ENCODE assay signal across 11 cellular contexts in genomic region chr7:48246073-48246472, GRCh38.
DNase-seq lines count a peak whose midpoint lies in the region; ATAC-seq, FAIRE-seq and TF ChIP-seq lines count a peak whose summit lies in the region.
"Had no signal": no experiment of that assay in that cellular context is flagged by ENCODE, and none has a peak within 500 bp of the region (broad histone marks: within the 10 kb centered on the region; RNA-seq: fewer than 3 reads in every experiment).

No MANE protein-coding gene starts in this region.

- no peak overlapping the region for H3K27ac ChIP-seq in HepG2 (ENCODE audit: extremely low read length, insufficient read depth, low read length)
- H3K27ac ChIP-seq: hepatocyte, pancreas, Peyer's patch had no signal

- no peak overlapping the region for H2AFZ ChIP-seq in HepG2 (ENCODE audit: low read length)
- H2AFZ ChIP-seq: hepatocyte had no signal

- no peak for TF ChIP-seq CTCF in HepG2 (CRISPR knock-in tag; IDR thresholded peaks at IDR 0.05)

- 10% methylated on average over 4 of the region's 4 CpGs for WGBS in HepG2 (ENCODE audit: low lambda C conversion rate)

- TF ChIP-seq POLR2A in HepG2 (IDR thresholded peaks at IDR 0.05; ENCODE audit: insufficient read depth in 1 of 2, low read depth in 2 of 2, low read length in 2 of 2): no peak

- POLR2A ChIA-PET in HepG2 (lab: Yijun Ruan, JAX): no interaction called here

- no peaks in the 10 kb centered on the region for H3K9me3 ChIP-seq in HepG2 (ENCODE audit: low read length)
- H3K9me3 ChIP-seq: pancreas, Peyer's patch had no signal

- DNase-seq in AML-193 (lab: John Stamatoyannopoulos, UW): peak; percentile 83 to 84
- peak; percentile 92 for DNase-seq in SKM-1 treated with dmso at 0.1 percent for 144 hours (lab: John Stamatoyannopoulos, UW; ENCODE audit: unreplicated experiment)
- DNase-seq in left colon: no peak
- DNase-seq in HepG2 (ENCODE audit: low spot score): no peak
- DNase-seq in iPS-NIHi7 (ENCODE audit: extremely low spot score): no peak
- no peak for DNase-seq in NCI-H2227 (lab: John Stamatoyannopoulos, UW; ENCODE audit: unreplicated experiment)
- DNase-seq: pancreas, Peyer's patch had no signal

- peaks cover 2 to 6% of the 10 kb centered on the region in 2 experiments; a peak in 1 of 5 replicates for H3K27me3 ChIP-seq in HepG2 (ENCODE audit: control insufficient read depth in 1 of 2, insufficient read depth in 2 of 2, low read length in 2 of 2)
- H3K27me3 ChIP-seq: hepatocyte, pancreas, Peyer's patch had no signal

- peak; percentile 82 for ATAC-seq in GM19452 (IDR thresholded peaks at IDR 0.05; ENCODE audit: unreplicated experiment)
- ATAC-seq in HG03066 (IDR thresholded peaks at IDR 0.05; ENCODE audit: low read depth, unreplicated experiment): peak; percentile 63
- no peak for ATAC-seq in left colon
- ATAC-seq in HepG2: no peak

- H3K4me1 ChIP-seq in HepG2 (ENCODE audit: insufficient read depth, low read length): no peaks in the 10 kb centered on the region
- H3K4me1 ChIP-seq: pancreas, Peyer's patch had no signal

- CTCF ChIA-PET in HepG2 (lab: Yijun Ruan, JAX; ENCODE audit: low intra/inter-chr PET ratio, low total read pairs): no interaction called here

- no peak for TF ChIP-seq RAD21 in HepG2 (CRISPR knock-in tag; IDR thresholded peaks at IDR 0.05)

- no peak overlapping the region for H3K4me2 ChIP-seq in HepG2 (ENCODE audit: low read depth, low read length)
- H3K4me2 ChIP-seq: hepatocyte had no signal

- no peak for FAIRE-seq in HepG2 (lab: Jason Lieb, UNC)
- FAIRE-seq: pancreas had no signal

- intact Hi-C loops in left colon (cut with DNase I, micrococcal nuclease): no loop called here
- intact Hi-C loops in HepG2 (cut with micrococcal nuclease; ENCODE audit: unreplicated experiment): no loop called here

- in situ Hi-C loops in HepG2 (cut with HindIII; ENCODE audit: extremely low pct_ligation_motif_present, low pct_unique_long_range_greater_than_20kb): no loop called here

- no peak overlapping the region for H3K4me3 ChIP-seq in HepG2 (replicated peaks in 1 of 3; ENCODE audit: insufficient read depth in 1 of 3, low read depth in 2 of 3, low read length in 3 of 3)
- H3K4me3 ChIP-seq: hepatocyte, pancreas, Peyer's patch had no signal

- no peak overlapping the region for H3K9ac ChIP-seq in HepG2 (ENCODE audit: insufficient read depth, low read depth, low read length)

- BruUV-seq in HepG2 (replicated peaks; lab: Mats Ljungman, UMichigan): no TSS peak

- TF ChIP-seq EP300 in HepG2 (IDR thresholded peaks at IDR 0.05; ENCODE audit: low read depth in 2 of 2, low read length in 2 of 2): no peak
- no peak for TF ChIP-seq EP300 in HepG2 (CRISPR knock-in tag; IDR thresholded peaks at IDR 0.05; ENCODE audit: borderline replicate concordance)

- no peaks in the 10 kb centered on the region for H3K36me3 ChIP-seq in HepG2 (replicated peaks in 1 of 2; ENCODE audit: control insufficient read depth in 1 of 2, insufficient read depth in 2 of 2, low read length in 2 of 2)
- H3K36me3 ChIP-seq: pancreas, Peyer's patch had no signal

- no peaks in the 10 kb centered on the region for H3K79me2 ChIP-seq in HepG2 (ENCODE audit: insufficient read depth, low read length)
- H3K79me2 ChIP-seq: hepatocyte had no signal

- H4K20me1 ChIP-seq in HepG2 (ENCODE audit: insufficient read depth, low read length): no peaks in the 10 kb centered on the region

TF ChIP-seq in HepG2, 621 proteins besides CTCF, POLR2A, EP300 and RAD21 (continues in another document):
- no peak for TF ChIP-seq ZNF407 (CRISPR knock-in tag; IDR thresholded peaks at IDR 0.05; ENCODE audit: not compliant biosample characterization)
- TF ChIP-seq MIXL1 (CRISPR knock-in tag; IDR thresholded peaks at IDR 0.05): no peak
- no peak for TF ChIP-seq IRF2 (CRISPR knock-in tag; IDR thresholded peaks at IDR 0.05)
- TF ChIP-seq ZFP62 (CRISPR knock-in tag; IDR thresholded peaks at IDR 0.05): no peak
- no peak for TF ChIP-seq HDAC6 (IDR thresholded peaks at IDR 0.05; ENCODE audit: low read depth, low read length)
- TF ChIP-seq NFYB (CRISPR knock-in tag; IDR thresholded peaks at IDR 0.05): no peak
- TF ChIP-seq SSRP1 (CRISPR knock-in tag; IDR thresholded peaks at IDR 0.05): no peak
- TF ChIP-seq ZNF749 (CRISPR knock-in tag; IDR thresholded peaks at IDR 0.05; ENCODE audit: borderline replicate concordance): no peak
- no peak for TF ChIP-seq ZNF207 (IDR thresholded peaks at IDR 0.05; ENCODE audit: borderline replicate concordance)
- TF ChIP-seq KAT8 (CRISPR knock-in tag; IDR thresholded peaks at IDR 0.05): no peak
- no peak for TF ChIP-seq ZSCAN22 (CRISPR knock-in tag; IDR thresholded peaks at IDR 0.05)
- no peak for TF ChIP-seq THAP8 (CRISPR knock-in tag; IDR thresholded peaks at IDR 0.05; ENCODE audit: borderline replicate concordance)
- TF ChIP-seq TERF1 (CRISPR knock-in tag; IDR thresholded peaks at IDR 0.05): no peak
- TF ChIP-seq ZFP36L1 (CRISPR knock-in tag; IDR thresholded peaks at IDR 0.05): no peak

Comparison
In these comparisons a context has a peak if more than half of its experiments do, and no peak if none do; other contexts are left out.
1. DNase-seq: peak in AML-193 (2 of 2) and SKM-1 treated with dmso at 0.1 percent for 144 hours (single experiment); none in left colon (0 of 2), HepG2 (single experiment), iPS-NIHi7 (single experiment) and NCI-H2227 (single experiment).
2. ATAC-seq: peak in GM19452 (single experiment) and HG03066 (single experiment); none in left colon (single experiment) and HepG2 (single experiment).